Comparison of ENCODE assay signal across 29 cellular contexts in the genomic region with DNA sequence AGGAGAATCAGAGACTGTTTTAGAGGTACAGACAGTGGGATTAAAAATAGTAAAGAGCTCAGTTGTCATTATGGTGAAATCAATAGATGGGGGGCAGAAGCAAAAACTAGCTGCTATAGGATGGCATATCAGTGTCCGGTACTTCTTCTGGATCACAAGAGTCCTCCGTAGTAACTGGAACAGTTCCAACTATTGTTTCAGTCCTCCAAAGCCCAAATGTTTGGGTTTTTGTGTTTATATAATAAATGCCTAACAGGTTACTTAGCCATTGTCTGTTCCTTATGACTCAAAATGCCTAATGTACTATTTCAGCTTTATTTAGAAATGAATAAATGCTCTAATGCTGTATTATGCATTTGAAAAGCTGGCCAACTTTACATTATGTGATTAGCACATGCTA.
DNase-seq lines count a peak whose midpoint lies in the region; ATAC-seq, FAIRE-seq and TF ChIP-seq lines count a peak whose summit lies in the region.
"Had no signal": no experiment of that assay in that cellular context is flagged by ENCODE, and none has a peak within 500 bp of the region (broad histone marks: within the 10 kb centered on the region; RNA-seq: fewer than 3 reads in every experiment).

No MANE protein-coding gene starts in this region.

- H3K9me3 ChIP-seq in PC-3 (ENCODE audit: low read length), result no peaks in the 10 kb centered on the region
- H3K9me3 ChIP-seq: BE2C, MG63 had no signal

- BruUV-seq in Calu3 (replicated peaks; lab: Mats Ljungman, UMichigan) (no TSS peak), PC-3 (replicated peaks; lab: Mats Ljungman, UMichigan) (no TSS peak)

- H3K4me1 ChIP-seq in PC-3 (ENCODE audit: insufficient read depth, low read length), result no peaks in the 10 kb centered on the region
- H3K4me1 ChIP-seq: BE2C had no signal

- DNase-seq in Calu3, result no peak
- peak; percentile 3 for DNase-seq in PC-3
- peak; percentile 36 for DNase-seq in epithelial cell of esophagus (ENCODE audit: low read depth)
- DNase-seq in urothelium cell line (ENCODE audit: low spot score), result peak; percentile 13
- no peak for DNase-seq in NCI-H1930 (lab: John Stamatoyannopoulos, UW)
- no peak for DNase-seq in superior temporal gyrus (ENCODE audit: extremely low spot score)
- DNase-seq: ACHN; BE2C; CD8-positive, alpha-beta memory T cell; DMS153; DND-41; Kasumi-1; MG63; NCI-H1105 treated with DMSO at 0.1 percent for 48 hours; NCI-H146; NCI-H2029; NCI-H446; NCI-H526; NCI-H82; NK-92 treated with Interleukin-12 subunit alpha and Interleukin-12 subunit beta, amount 100 ng/mL, for 24 hours; RPMI8226; SHP77 had no signal

- H3K4me1 Mint-ChIP-seq in Calu3 (ENCODE audit: low read depth, unreplicated experiment), result peaks cover 9% of the 10 kb centered on the region
- H3K4me1 Mint-ChIP-seq: CD14-positive monocyte; CD8-positive, alpha-beta memory T cell had no signal

- H3K27me3 ChIP-seq in PC-3 (ENCODE audit: low read length), result no peaks in the 10 kb centered on the region
- H3K27me3 ChIP-seq: BE2C, MG63 had no signal

- no peak overlapping the region for H3K4me2 ChIP-seq in PC-3 (ENCODE audit: low read length)

- TF ChIP-seq CTCF in Calu3 (IDR thresholded peaks at IDR 0.05; ENCODE audit: unreplicated experiment) (no peak), PC-3 (conservative IDR thresholded peaks at IDR 0.05; ENCODE audit: low read depth, low read length) (no peak), epithelial cell of esophagus (IDR thresholded peaks at IDR 0.05; ENCODE audit: insufficient read depth, low read depth, low read length, missing control alignments) (no peak)

- H3K27me3 Mint-ChIP-seq in Calu3 (ENCODE audit: unreplicated experiment), result no peaks in the 10 kb centered on the region
- H3K27me3 Mint-ChIP-seq: CD8-positive, alpha-beta memory T cell had no signal

- no peak overlapping the region for H3K27ac ChIP-seq in PC-3 (ENCODE audit: low read length)

- H3K9me3 Mint-ChIP-seq in Calu3 (ENCODE audit: low read depth, unreplicated experiment), result peaks cover 9% of the 10 kb centered on the region

- no peaks in the 10 kb centered on the region for H4K20me1 ChIP-seq in PC-3 (ENCODE audit: low read length)

- CTCF ChIA-PET in Calu3 (lab: Charles Lee), result no interaction called here
- CTCF ChIA-PET in PC-3 (lab: Charles Lee), result no interaction called here

- POLR2A ChIA-PET in PC-3 (lab: Charles Lee; ENCODE audit: unreplicated experiment), result no interaction called here

- no peak overlapping the region for H2AFZ ChIP-seq in PC-3 (ENCODE audit: low read length)

- no peak overlapping the region for H3K9ac ChIP-seq in PC-3 (ENCODE audit: low read length)

- no peaks in the 10 kb centered on the region for H3K36me3 ChIP-seq in PC-3 (ENCODE audit: low read depth, low read length)
- H3K36me3 ChIP-seq: BE2C, MG63 had no signal

- intact Hi-C loops in Calu3 (cut with micrococcal nuclease; ENCODE audit: unreplicated experiment), result no loop called here
- intact Hi-C loops in PC-3 (cut with micrococcal nuclease), result no loop called here

- H3F3A ChIP-seq in PC-3 (ENCODE audit: low read length, unreplicated experiment), result no peaks in the 10 kb centered on the region

- no peaks in the 10 kb centered on the region for H3K9me2 ChIP-seq in PC-3 (replicated peaks; ENCODE audit: low read length)

- no peak overlapping the region for H3K4me3 ChIP-seq in PC-3 (ENCODE audit: low read length)
- no peak overlapping the region for H3K4me3 ChIP-seq in epithelial cell of esophagus (ENCODE audit: low read length)
- H3K4me3 ChIP-seq: K562, MG63 had no signal

- ATAC-seq in PC-3, result no peak
- no peak for ATAC-seq in HG03342 (IDR thresholded peaks at IDR 0.05; ENCODE audit: unreplicated experiment)
- ATAC-seq: HCT116, K562 had no signal

- no peaks in the 10 kb centered on the region for H3K36me3 Mint-ChIP-seq in Calu3 (ENCODE audit: insufficient read depth, unreplicated experiment)
- H3K36me3 Mint-ChIP-seq: CD14-positive monocyte; CD8-positive, alpha-beta memory T cell had no signal

- no peak for FAIRE-seq in urothelium cell line (lab: Jason Lieb, UNC)
- FAIRE-seq: GM19239, H1, HTR-8/SVneo, K562 had no signal

- H3K79me2 ChIP-seq in PC-3 (ENCODE audit: low read length), result no peaks in the 10 kb centered on the region

- peak overlapping the region; percentile 31 for H3K4me3 Mint-ChIP-seq in Calu3 (ENCODE audit: low read depth, unreplicated experiment)
- H3K4me3 Mint-ChIP-seq: CD14-positive monocyte; CD8-positive, alpha-beta memory T cell had no signal

- H3K27ac Mint-ChIP-seq in Calu3 (ENCODE audit: unreplicated experiment), result no peak overlapping the region
- H3K27ac Mint-ChIP-seq: CD14-positive monocyte; CD8-positive, alpha-beta memory T cell had no signal

Comparison
In these comparisons a context has a peak if more than half of its experiments do, and no peak if none do; other contexts are left out.
1. DNase-seq: peak in PC-3 (single experiment), epithelial cell of esophagus (single experiment) and urothelium cell line (single experiment); none in Calu3 (single experiment), NCI-H1930 (0 of 2) and superior temporal gyrus (single experiment).